In genomic region chr2:70817284-70817954, GRCh38 we compare ENCODE assay signal across 17 cellular contexts. TPM values are rescaled to one million over a fixed set of nuclear protein-coding genes. Genes with fewer than 3 reads are reported as not detected.
DNase-seq lines count a peak whose midpoint lies in the region; ATAC-seq and TF ChIP-seq lines count a peak whose summit lies in the region.
"Had no signal": no experiment of that assay in that cellular context is flagged by ENCODE, and none has a peak within 500 bp of the region (broad histone marks: within the 10 kb centered on the region; RNA-seq: fewer than 3 reads in every experiment).

No MANE protein-coding gene starts in this region.

- DNase-seq in NCI-H146 (lab: John Stamatoyannopoulos, UW) (peak; percentile 10), NCI-H146 treated with DMSO at 0.1 percent for 48 hours (lab: John Stamatoyannopoulos, UW; ENCODE audit: unreplicated experiment) (no peak), natural killer cell (no peak), occipital lobe (lab: John Stamatoyannopoulos, UW) (no peak)
- no peak for DNase-seq in natural killer cell treated with Interleukin-12 subunit alpha and Interleukin-12 subunit beta and Interleukin-15 and Interleukin-18, amount 100 ng/mL, for 72 hours (ENCODE audit: low spot score)
- no peak for DNase-seq in T-helper 2 cell treated with Interferon-gamma antibody and Interleukin-4, amounts not matched to agents 5 μg/mL and 100 μg/mL, for 36 hours (ENCODE audit: low spot score)
- DNase-seq in stimulated activated effector memory CD8-positive, alpha-beta T cell treated with anti-CD3 and anti-CD28 coated beads, Interleukin-12 subunit alpha, Interleukin-12 subunit beta, amount 100 ng/mL, for 72 hours (ENCODE audit: low spot score in 2 of 2) = peak in 1 of 2 donors; percentile 60
- DNase-seq in stimulated activated CD4-positive, alpha-beta T cell treated with anti-CD3 and anti-CD28 coated beads, Interleukin-4, amount 100 ng/mL, for 1 hour = no peak
- DNase-seq: 8988T; ACHN; Calu3; CD4-positive, CD25-positive, alpha-beta regulatory T cell; DMS153; DMS79 treated with DMSO at 0.1 percent for 48 hours; EL; GOT3; H9 had no signal

- H3K4me3 Mint-ChIP-seq in natural killer cell treated with Interleukin-12 subunit alpha and Interleukin-12 subunit beta and Interleukin-15 and Interleukin-18, amount 100 ng/mL, for 72 hours = peak overlapping the region; percentile 52
- H3K4me3 Mint-ChIP-seq in natural killer cell = no peak overlapping the region
- no peak overlapping the region for H3K4me3 Mint-ChIP-seq in T-helper 2 cell treated with Interferon-gamma antibody and Interleukin-4, amounts not matched to agents 5 μg/mL and 100 μg/mL, for 36 hours
- H3K4me3 Mint-ChIP-seq in stimulated activated effector memory CD8-positive, alpha-beta T cell treated with anti-CD3 and anti-CD28 coated beads, Interleukin-12 subunit alpha, Interleukin-12 subunit beta, amount 100 ng/mL, for 72 hours = no peak overlapping the region
- H3K4me3 Mint-ChIP-seq: CD4-positive, CD25-positive, alpha-beta regulatory T cell; H9 had no signal

- peaks cover 3% of the 10 kb centered on the region for H3K9me3 Mint-ChIP-seq in natural killer cell treated with Interleukin-12 subunit alpha and Interleukin-12 subunit beta and Interleukin-15 and Interleukin-18, amount 100 ng/mL, for 72 hours
- no peaks in the 10 kb centered on the region for H3K9me3 Mint-ChIP-seq in natural killer cell
- no peaks in the 10 kb centered on the region for H3K9me3 Mint-ChIP-seq in T-helper 2 cell treated with Interferon-gamma antibody and Interleukin-4, amounts not matched to agents 5 μg/mL and 100 μg/mL, for 36 hours
- no peaks in the 10 kb centered on the region for H3K9me3 Mint-ChIP-seq in stimulated activated effector memory CD8-positive, alpha-beta T cell treated with anti-CD3 and anti-CD28 coated beads, Interleukin-12 subunit alpha, Interleukin-12 subunit beta, amount 100 ng/mL, for 72 hours
- H3K9me3 Mint-ChIP-seq: CD4-positive, CD25-positive, alpha-beta regulatory T cell; H9 had no signal

- intact Hi-C loops in natural killer cell (cut with micrococcal nuclease) = no loop called here

- no peaks in the 10 kb centered on the region for H3K27me3 Mint-ChIP-seq in natural killer cell treated with Interleukin-12 subunit alpha and Interleukin-12 subunit beta and Interleukin-15 and Interleukin-18, amount 100 ng/mL, for 72 hours
- H3K27me3 Mint-ChIP-seq in natural killer cell (ENCODE audit: low read depth in 2 of 2) = peaks cover 0 to 6% of the 10 kb centered on the region in 2 donors
- no peaks in the 10 kb centered on the region for H3K27me3 Mint-ChIP-seq in T-helper 2 cell treated with Interferon-gamma antibody and Interleukin-4, amounts not matched to agents 5 μg/mL and 100 μg/mL, for 36 hours (ENCODE audit: low read depth)

- TF ChIP-seq CTCF in natural killer cell (IDR thresholded peaks at IDR 0.05) = no peak

- peaks cover 53 to 55% of the 10 kb centered on the region in 2 donors for H3K4me1 Mint-ChIP-seq in natural killer cell treated with Interleukin-12 subunit alpha and Interleukin-12 subunit beta and Interleukin-15 and Interleukin-18, amount 100 ng/mL, for 72 hours (ENCODE audit: low read depth in 2 of 2)
- H3K4me1 Mint-ChIP-seq in natural killer cell = peaks cover 10 to 18% of the 10 kb centered on the region in 2 donors
- H3K4me1 Mint-ChIP-seq in T-helper 2 cell treated with Interferon-gamma antibody and Interleukin-4, amounts not matched to agents 5 μg/mL and 100 μg/mL, for 36 hours (ENCODE audit: low read depth) = peaks cover 16% of the 10 kb centered on the region
- H3K4me1 Mint-ChIP-seq in stimulated activated effector memory CD8-positive, alpha-beta T cell treated with anti-CD3 and anti-CD28 coated beads, Interleukin-12 subunit alpha, Interleukin-12 subunit beta, amount 100 ng/mL, for 72 hours = peaks cover 9% of the 10 kb centered on the region

- peaks cover 13% of the 10 kb centered on the region for H3K36me3 Mint-ChIP-seq in natural killer cell treated with Interleukin-12 subunit alpha and Interleukin-12 subunit beta and Interleukin-15 and Interleukin-18, amount 100 ng/mL, for 72 hours
- no peaks in the 10 kb centered on the region for H3K36me3 Mint-ChIP-seq in natural killer cell
- no peaks in the 10 kb centered on the region for H3K36me3 Mint-ChIP-seq in T-helper 2 cell treated with Interferon-gamma antibody and Interleukin-4, amounts not matched to agents 5 μg/mL and 100 μg/mL, for 36 hours (ENCODE audit: low read depth)
- no peaks in the 10 kb centered on the region for H3K36me3 Mint-ChIP-seq in stimulated activated effector memory CD8-positive, alpha-beta T cell treated with anti-CD3 and anti-CD28 coated beads, Interleukin-12 subunit alpha, Interleukin-12 subunit beta, amount 100 ng/mL, for 72 hours

- H3K27ac Mint-ChIP-seq in natural killer cell treated with Interleukin-12 subunit alpha and Interleukin-12 subunit beta and Interleukin-15 and Interleukin-18, amount 100 ng/mL, for 72 hours = peak overlapping the region; percentile 81 to 82
- H3K27ac Mint-ChIP-seq in natural killer cell = no peak overlapping the region
- peak overlapping the region; percentile 43 for H3K27ac Mint-ChIP-seq in T-helper 2 cell treated with Interferon-gamma antibody and Interleukin-4, amounts not matched to agents 5 μg/mL and 100 μg/mL, for 36 hours
- no peak overlapping the region for H3K27ac Mint-ChIP-seq in stimulated activated effector memory CD8-positive, alpha-beta T cell treated with anti-CD3 and anti-CD28 coated beads, Interleukin-12 subunit alpha, Interleukin-12 subunit beta, amount 100 ng/mL, for 72 hours
- H3K27ac Mint-ChIP-seq: CD4-positive, CD25-positive, alpha-beta regulatory T cell had no signal

- ATAC-seq in natural killer cell treated with Interleukin-12 subunit alpha and Interleukin-12 subunit beta and Interleukin-15 and Interleukin-18, amount 100 ng/mL, for 72 hours = peak; percentile 54 to 78
- ATAC-seq in natural killer cell = no peak
- peak; percentile 69 for ATAC-seq in stimulated activated effector memory CD8-positive, alpha-beta T cell treated with anti-CD3 and anti-CD28 coated beads, Interleukin-12 subunit alpha, Interleukin-12 subunit beta, amount 100 ng/mL, for 72 hours

RNA-seq across cellular contexts. Expression of gene CLEC4F, which starts 3.0 kb away (rescaled TPM):
- 10 to 100 TPM in 1 of 2 donors, 1 to 10 TPM in 1; 8.9 to 23.5 TPM for total RNA-seq in natural killer cell treated with Interleukin-12 subunit alpha and Interleukin-12 subunit beta and Interleukin-15 and Interleukin-18, amount 100 ng/mL, for 72 hours
- total RNA-seq in natural killer cell (1 to 10 TPM in 1 of 3 donors, under 1 TPM in 2; 0.33 to 1.4 (median 0.39) TPM), occipital lobe (not detected)
- total RNA-seq: Calu3; CD4-positive, CD25-positive, alpha-beta regulatory T cell; H9 had no signal

RNA-seq across cellular contexts. Expression of gene CD207, which starts 18.2 kb away (rescaled TPM):
- 1 to 10 TPM; 1.1 to 1.8 TPM for total RNA-seq in natural killer cell treated with Interleukin-12 subunit alpha and Interleukin-12 subunit beta and Interleukin-15 and Interleukin-18, amount 100 ng/mL, for 72 hours
- total RNA-seq in natural killer cell = not detected
- total RNA-seq in occipital lobe = not detected
- total RNA-seq: Calu3; CD4-positive, CD25-positive, alpha-beta regulatory T cell; H9 had no signal

RNA-seq across cellular contexts. Expression of gene FIGLA, which starts 27.0 kb away (rescaled TPM):
- 1 to 10 TPM in 1 of 2 donors, under 1 TPM in 1; 0.98 to 1.1 TPM for total RNA-seq in natural killer cell treated with Interleukin-12 subunit alpha and Interleukin-12 subunit beta and Interleukin-15 and Interleukin-18, amount 100 ng/mL, for 72 hours
- total RNA-seq in natural killer cell (not detected), occipital lobe (not detected)
- total RNA-seq: Calu3; CD4-positive, CD25-positive, alpha-beta regulatory T cell; H9 had no signal

RNA-seq across cellular contexts. Expression of gene ADD2, which starts 49.4 kb away (rescaled TPM):
- total RNA-seq in natural killer cell treated with Interleukin-12 subunit alpha and Interleukin-12 subunit beta and Interleukin-15 and Interleukin-18, amount 100 ng/mL, for 72 hours = 1 to 10 TPM; 2.3 to 4.8 TPM
- 1 to 10 TPM in 1 of 3 donors, under 1 TPM in 2; 0.16 to 1.4 (median 0.40) TPM for total RNA-seq in natural killer cell
- total RNA-seq in occipital lobe = 435 TPM

Comparison
In these comparisons a context has a peak if more than half of its experiments do, and no peak if none do; other contexts are left out.
1. ATAC-seq: peak in natural killer cell treated with Interleukin-12 subunit alpha and Interleukin-12 subunit beta and Interleukin-15 and Interleukin-18, amount 100 ng/mL, for 72 hours (2 of 2) and stimulated activated effector memory CD8-positive, alpha-beta T cell treated with anti-CD3 and anti-CD28 coated beads, Interleukin-12 subunit alpha, Interleukin-12 subunit beta, amount 100 ng/mL, for 72 hours (single experiment); none in natural killer cell (0 of 3).
2. H3K27ac Mint-ChIP-seq: peak in natural killer cell treated with Interleukin-12 subunit alpha and Interleukin-12 subunit beta and Interleukin-15 and Interleukin-18, amount 100 ng/mL, for 72 hours (2 of 2) and T-helper 2 cell treated with Interferon-gamma antibody and Interleukin-4, amounts not matched to agents 5 μg/mL and 100 μg/mL, for 36 hours (single experiment); none in natural killer cell (0 of 2) and stimulated activated effector memory CD8-positive, alpha-beta T cell treated with anti-CD3 and anti-CD28 coated beads, Interleukin-12 subunit alpha, Interleukin-12 subunit beta, amount 100 ng/mL, for 72 hours (single experiment).